In the genomic region with DNA sequence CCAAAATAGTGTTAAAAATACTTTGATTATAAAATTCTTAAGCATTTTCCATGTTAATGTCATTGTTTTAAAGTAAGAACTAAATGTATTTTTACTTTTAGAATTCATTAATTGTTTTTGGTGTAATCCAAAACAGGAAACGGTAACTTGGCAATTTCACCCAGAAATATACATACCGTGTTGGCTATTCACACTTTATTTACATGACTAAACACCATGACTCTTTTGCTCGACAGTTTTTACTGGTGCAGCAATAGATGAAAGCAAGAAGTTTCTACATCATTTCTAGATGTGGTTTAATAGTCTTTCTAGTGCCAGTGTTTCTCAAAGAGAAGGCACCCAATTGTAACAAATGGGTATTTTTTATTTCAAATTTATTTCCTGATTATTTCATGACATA, we compare ENCODE assay signal across 35 cellular contexts. TPM values are rescaled to one million over a fixed set of nuclear protein-coding genes. Genes with fewer than 3 reads are reported as not detected.
"Had no signal": no experiment of that assay in that cellular context is flagged by ENCODE, and none has a peak within 500 bp of the region (broad histone marks: within the 10 kb centered on the region; RNA-seq: fewer than 3 reads in every experiment).

No MANE protein-coding gene starts in this region.

- H3K27me3 ChIP-seq: hepatocyte, neural progenitor cell, right atrium auricular region, right lobe of liver, transverse colon, upper lobe of left lung, vagina had no signal

- H3K36me3 ChIP-seq: lower lobe of right lung, neural progenitor cell, neutrophil, right atrium auricular region, right lobe of liver, transverse colon, upper lobe of left lung, vagina had no signal

- H3K9me3 ChIP-seq: lower lobe of right lung, neutrophil, right atrium auricular region, right lobe of liver, transverse colon, upper lobe of left lung, vagina had no signal

- H3K4me3 ChIP-seq: hepatocyte, lower lobe of right lung, neural progenitor cell, right atrium auricular region, right lobe of liver, smooth muscle cell, transverse colon, upper lobe of left lung, vagina had no signal

- DNase-seq: kidney glomerular epithelial cell; left cardiac atrium; lower lobe of right lung; mammary epithelial cell; mesenchymal stem cell; naive thymus-derived CD8-positive, alpha-beta T cell; nephron progenitor cell; occipital lobe; right lobe of liver; stimulated activated CD4-positive, alpha-beta T cell treated with anti-CD3 and anti-CD28 coated beads, Interleukin-1b, Interleukin-23, amount 100 ng/mL, for 48 hours; stimulated activated CD4-positive, alpha-beta T cell treated with anti-CD3 and anti-CD28 coated beads, Interleukin-2, amount 100 ng/mL, for 48 hours; stimulated activated CD4-positive, alpha-beta T cell treated with anti-CD3 and anti-CD28 coated beads, Interleukin-4, amount 100 ng/mL, for 4 hours; stimulated activated CD8-positive, alpha-beta memory T cell treated with anti-CD3 and anti-CD28 coated beads, Interleukin-4, amount 100 ng/mL, for 48 hours; stimulated activated naive CD4-positive, alpha-beta T cell treated with Interleukin-2 at 50 U/mL for 16 hours; stimulated activated naive CD8-positive, alpha-beta T cell treated with anti-CD3 and anti-CD28 coated beads, Interleukin-15, amount 100 ng/mL, for 72 hours; substantia nigra; transverse colon; upper lobe of left lung had no signal

- H3K27ac Mint-ChIP-seq: naive thymus-derived CD8-positive, alpha-beta T cell; nephron progenitor cell; neural progenitor cell; progenitor cell of endocrine pancreas; stimulated activated memory B cell treated with anti-CD40 and anti-IgM and Interleukin-4, amounts not matched to agents 10 μg/mL and 1 μg/mL and 100 μg/mL, for 72 hours; stimulated activated naive CD8-positive, alpha-beta T cell treated with anti-CD3 and anti-CD28 coated beads, Interleukin-15, amount 100 ng/mL, for 72 hours had no signal

- H3K4me1 ChIP-seq: lower lobe of right lung, neural progenitor cell, right atrium auricular region, right lobe of liver, transverse colon, upper lobe of left lung, vagina had no signal

- H3K27ac ChIP-seq: hepatocyte, lower lobe of right lung, neural progenitor cell, neutrophil, right atrium auricular region, right lobe of liver, transverse colon, upper lobe of left lung, vagina had no signal

- H3K4me3 Mint-ChIP-seq: naive thymus-derived CD8-positive, alpha-beta T cell; nephron progenitor cell; neural progenitor cell; stimulated activated memory B cell treated with anti-CD40 and anti-IgM and Interleukin-4, amounts not matched to agents 10 μg/mL and 1 μg/mL and 100 μg/mL, for 72 hours; stimulated activated naive CD8-positive, alpha-beta T cell treated with anti-CD3 and anti-CD28 coated beads, Interleukin-15, amount 100 ng/mL, for 72 hours had no signal

- ATAC-seq: left cardiac atrium; left lobe of liver; lower lobe of right lung; naive thymus-derived CD8-positive, alpha-beta T cell; right lobe of liver; stimulated activated memory B cell treated with anti-CD40 and anti-IgM and Interleukin-4, amounts not matched to agents 10 μg/mL and 1 μg/mL and 100 μg/mL, for 72 hours; stimulated activated naive CD8-positive, alpha-beta T cell treated with anti-CD3 and anti-CD28 coated beads, Interleukin-15, amount 100 ng/mL, for 72 hours had no signal

- H3K36me3 Mint-ChIP-seq: neural progenitor cell; stimulated activated memory B cell treated with anti-CD40 and anti-IgM and Interleukin-4, amounts not matched to agents 10 μg/mL and 1 μg/mL and 100 μg/mL, for 72 hours had no signal

- H3K9me3 Mint-ChIP-seq: naive thymus-derived CD8-positive, alpha-beta T cell; stimulated activated memory B cell treated with anti-CD40 and anti-IgM and Interleukin-4, amounts not matched to agents 10 μg/mL and 1 μg/mL and 100 μg/mL, for 72 hours; stimulated activated naive CD8-positive, alpha-beta T cell treated with anti-CD3 and anti-CD28 coated beads, Interleukin-15, amount 100 ng/mL, for 72 hours had no signal

- H3K27me3 Mint-ChIP-seq: progenitor cell of endocrine pancreas had no signal

- H3K4me1 Mint-ChIP-seq: naive thymus-derived CD8-positive, alpha-beta T cell; nephron progenitor cell; neural progenitor cell; stimulated activated memory B cell treated with anti-CD40 and anti-IgM and Interleukin-4, amounts not matched to agents 10 μg/mL and 1 μg/mL and 100 μg/mL, for 72 hours; stimulated activated naive CD8-positive, alpha-beta T cell treated with anti-CD3 and anti-CD28 coated beads, Interleukin-15, amount 100 ng/mL, for 72 hours had no signal

RNA-seq across cellular contexts. Expression of a gene that starts 25.6 kb away (rescaled TPM):
- total RNA-seq: hepatocyte; left cardiac atrium; left lobe of liver; liver; lower lobe of right lung; mammary epithelial cell; mucosa of gallbladder; naive thymus-derived CD8-positive, alpha-beta T cell; occipital lobe; osteocyte; progenitor cell of endocrine pancreas; pulmonary artery endothelial cell; renal cortical epithelial cell; right atrium auricular region; right lobe of liver; skeletal muscle tissue; smooth muscle cell; temporal lobe; transverse colon; urinary bladder; vagina had no signal
